ENCODE assay signal across 19 cellular contexts in genomic region chr12:65720739-65721138, GRCh38.
DNase-seq lines count a peak whose midpoint lies in the region; ATAC-seq and TF ChIP-seq lines count a peak whose summit lies in the region.
"Had no signal": no experiment of that assay in that cellular context is flagged by ENCODE, and none has a peak within 500 bp of the region (broad histone marks: within the 10 kb centered on the region; RNA-seq: fewer than 3 reads in every experiment).

No MANE protein-coding gene starts in this region.

- in situ Hi-C loops in ACHN (cut with HindIII; ENCODE audit: low pct_ligation_motif_present, low pct_unique_long_range_greater_than_20kb, low sequenced_read_pairs) = no loop called here

- no peak overlapping the region for H3K9ac ChIP-seq in colonic mucosa (ENCODE audit: low read depth in 2 of 2, low read length in 2 of 2)

- H3K4me1 ChIP-seq in GM23338 (ENCODE audit: insufficient read depth) = peaks cover 14% of the 10 kb centered on the region; the same call in 1 of the 2 replicates
- no peaks in the 10 kb centered on the region for H3K4me1 ChIP-seq in esophagus squamous epithelium
- H3K4me1 ChIP-seq in colonic mucosa = no peaks in the 10 kb centered on the region
- H3K4me1 ChIP-seq: breast epithelium, gastrocnemius medialis, tibial nerve had no signal

- H3K4me1 Mint-ChIP-seq in GM23338 = peaks cover 20% of the 10 kb centered on the region
- H3K4me1 Mint-ChIP-seq: stimulated activated memory B cell treated with anti-CD40 and anti-IgM and Interleukin-4, amounts not matched to agents 10 μg/mL and 1 μg/mL and 100 μg/mL, for 72 hours had no signal

- peak overlapping the region; percentile 73 for H2AFZ ChIP-seq in GM23338

- no peak for TF ChIP-seq POLR2A in esophagus squamous epithelium (IDR thresholded peaks at IDR 0.05)

- no peaks in the 10 kb centered on the region for H3K79me2 ChIP-seq in GM23338 (replicated peaks; ENCODE audit: insufficient read depth)

- no peak overlapping the region for H3K4me2 ChIP-seq in GM23338

- DNase-seq in ACHN (peak; percentile 22), GM23338 (ENCODE audit: low spot score) (no peak), glomerular visceral epithelial cell (ENCODE audit: extremely low spot score) (peak; percentile 84), esophagus squamous epithelium (lab: John Stamatoyannopoulos, UW) (no peak), NCI-H526 (lab: John Stamatoyannopoulos, UW) (no peak), colonic mucosa (no peak)
- no peak for DNase-seq in stimulated activated CD4-positive, alpha-beta T cell treated with anti-CD3 and anti-CD28 coated beads, Interleukin-4, amount 100 ng/mL, for 4 hours
- DNase-seq: activated CD4-positive, alpha-beta T cell treated with anti-CD3 and anti-CD28 coated beads for 48 hours; activated naive CD4-positive, alpha-beta T cell treated with anti-CD3 and anti-CD28 coated beads for 36 hours; effector CD8-positive, alpha-beta T cell; gastrocnemius medialis; midbrain; NCI-H1436; NCI-H2227 treated with DMSO at 0.1 percent for 48 hours had no signal

- no peak for ATAC-seq in GM23338
- peak; percentile 7; the same call in 2 of the 3 replicates for ATAC-seq in SK-N-SH treated with all-trans-retinoic acid at 6 μM for 48 hours
- ATAC-seq: gastrocnemius medialis; stimulated activated memory B cell treated with anti-CD40 and anti-IgM and Interleukin-4, amounts not matched to agents 10 μg/mL and 1 μg/mL and 100 μg/mL, for 72 hours had no signal

- no peaks in the 10 kb centered on the region for H3K9me3 ChIP-seq in esophagus squamous epithelium
- no peaks in the 10 kb centered on the region for H3K9me3 ChIP-seq in colonic mucosa
- H3K9me3 ChIP-seq: breast epithelium, gastrocnemius medialis, SJCRH30, tibial nerve had no signal

- intact Hi-C loops in esophagus squamous epithelium (cut with DNase I) (no loop called here), colonic mucosa (cut with DNase I) (no loop called here)

- no peaks in the 10 kb centered on the region for H3F3A ChIP-seq in GM23338 (replicated peaks; ENCODE audit: low read depth)

- no peaks in the 10 kb centered on the region for H3K36me3 Mint-ChIP-seq in GM23338 (ENCODE audit: low read depth)
- H3K36me3 Mint-ChIP-seq: stimulated activated memory B cell treated with anti-CD40 and anti-IgM and Interleukin-4, amounts not matched to agents 10 μg/mL and 1 μg/mL and 100 μg/mL, for 72 hours had no signal

- no peak overlapping the region for H3K4me3 ChIP-seq in GM23338
- H3K4me3 ChIP-seq in esophagus squamous epithelium = no peak overlapping the region
- H3K4me3 ChIP-seq in colonic mucosa = no peak overlapping the region
- H3K4me3 ChIP-seq: breast epithelium, gastrocnemius medialis, SJCRH30, tibial nerve had no signal

- no peak for TF ChIP-seq CTCF in GM23338 (conservative IDR thresholded peaks at IDR 0.05; ENCODE audit: low read depth in 2 of 2)
- no peak for TF ChIP-seq CTCF in esophagus squamous epithelium (IDR thresholded peaks at IDR 0.05)
- no peak for TF ChIP-seq CTCF in colonic mucosa (IDR thresholded peaks at IDR 0.05)

- H3K27ac ChIP-seq in GM23338 (ENCODE audit: low read depth) (no peak overlapping the region), esophagus squamous epithelium (no peak overlapping the region), colonic mucosa (no peak overlapping the region)
- H3K27ac ChIP-seq: breast epithelium, gastrocnemius medialis, SJCRH30, tibial nerve had no signal

- no peak overlapping the region for H3K4me3 Mint-ChIP-seq in GM23338
- H3K4me3 Mint-ChIP-seq: activated naive CD4-positive, alpha-beta T cell treated with anti-CD3 and anti-CD28 coated beads for 36 hours; stimulated activated memory B cell treated with anti-CD40 and anti-IgM and Interleukin-4, amounts not matched to agents 10 μg/mL and 1 μg/mL and 100 μg/mL, for 72 hours had no signal

- whole genome bisulfite sequencing in esophagus squamous epithelium, 2 donors = 84 to 88% methylated on average over 5 of the region's 5 CpGs

- H4K20me1 ChIP-seq in GM23338 (replicated peaks; ENCODE audit: insufficient read depth) = no peaks in the 10 kb centered on the region

- no peaks in the 10 kb centered on the region for H3K9me3 Mint-ChIP-seq in GM23338
- H3K9me3 Mint-ChIP-seq: activated naive CD4-positive, alpha-beta T cell treated with anti-CD3 and anti-CD28 coated beads for 36 hours had no signal

- H3K27me3 ChIP-seq in GM23338 (ENCODE audit: insufficient read depth) = no peaks in the 10 kb centered on the region
- peaks cover 0 to 13% (median 0%) of the 10 kb centered on the region in 4 donors for H3K27me3 ChIP-seq in esophagus squamous epithelium
- no peaks in the 10 kb centered on the region for H3K27me3 ChIP-seq in colonic mucosa
- H3K27me3 ChIP-seq: breast epithelium, SJCRH30 had no signal

- peaks cover 3% of the 10 kb centered on the region for H3K27me3 Mint-ChIP-seq in GM23338 (ENCODE audit: insufficient read depth, low read depth, poor library complexity)

- H3K36me3 ChIP-seq in GM23338 (ENCODE audit: insufficient read depth) (no peaks in the 10 kb centered on the region), esophagus squamous epithelium (no peaks in the 10 kb centered on the region), colonic mucosa (no peaks in the 10 kb centered on the region)
- H3K36me3 ChIP-seq: breast epithelium, gastrocnemius medialis, SJCRH30, tibial nerve had no signal

- H3K9me2 ChIP-seq in GM23338 (ENCODE audit: insufficient read depth) = no peaks in the 10 kb centered on the region; the same call in 1 of the 2 replicates

- no peak overlapping the region for H3K27ac Mint-ChIP-seq in GM23338
- H3K27ac Mint-ChIP-seq: activated naive CD4-positive, alpha-beta T cell treated with anti-CD3 and anti-CD28 coated beads for 36 hours; stimulated activated memory B cell treated with anti-CD40 and anti-IgM and Interleukin-4, amounts not matched to agents 10 μg/mL and 1 μg/mL and 100 μg/mL, for 72 hours had no signal

TF ChIP-seq in GM23338, 12 proteins besides CTCF, POLR2A, EP300 and RAD21 (continues in another document):
- TF ChIP-seq ZNF114 (CRISPR knock-in tag; IDR thresholded peaks at IDR 0.05) = no peak

TF ChIP-seq in SK-N-SH treated with all-trans-retinoic acid at 6 μM for 48 hours, 23 proteins besides CTCF, POLR2A, EP300 and RAD21 (continues in another document):
- TF ChIP-seq POU6F1 (CRISPR knock-in tag; IDR thresholded peaks at IDR 0.05; ENCODE audit: borderline replicate concordance, low read depth) (no peak), TOX (CRISPR knock-in tag; IDR thresholded peaks at IDR 0.05; ENCODE audit: borderline replicate concordance) (no peak), RARB (CRISPR knock-in tag; IDR thresholded peaks at IDR 0.05) (no peak), ZNF70 (CRISPR knock-in tag; IDR thresholded peaks at IDR 0.05) (no peak), ZFP30 (CRISPR knock-in tag; IDR thresholded peaks at IDR 0.05) (no peak), GLIS3 (CRISPR knock-in tag; IDR thresholded peaks at IDR 0.05) (no peak), TCF4 (CRISPR knock-in tag; IDR thresholded peaks at IDR 0.05; ENCODE audit: borderline replicate concordance) (no peak), ZC3H10 (CRISPR knock-in tag; IDR thresholded peaks at IDR 0.05) (no peak), ZNF565 (CRISPR knock-in tag; conservative IDR thresholded peaks at IDR 0.05; ENCODE audit: low read depth) (no peak), ARNTL (CRISPR knock-in tag; IDR thresholded peaks at IDR 0.05; ENCODE audit: borderline replicate concordance, low read depth) (no peak), PPARA (CRISPR knock-in tag; IDR thresholded peaks at IDR 0.05; ENCODE audit: borderline replicate concordance) (no peak), PATZ1 (CRISPR knock-in tag; IDR thresholded peaks at IDR 0.05; ENCODE audit: borderline replicate concordance) (no peak), ISL1 (CRISPR knock-in tag; IDR thresholded peaks at IDR 0.05) (no peak), SNAI2 (CRISPR knock-in tag; IDR thresholded peaks at IDR 0.05) (no peak), ZNF8 (CRISPR knock-in tag; IDR thresholded peaks at IDR 0.05) (no peak)

Comparison
In these comparisons a context has a peak if more than half of its experiments do, and no peak if none do; other contexts are left out.
1. DNase-seq: peak in ACHN (single experiment) and glomerular visceral epithelial cell (single experiment); none in GM23338 (single experiment), esophagus squamous epithelium (single experiment), stimulated activated CD4-positive, alpha-beta T cell treated with anti-CD3 and anti-CD28 coated beads, Interleukin-4, amount 100 ng/mL, for 4 hours (0 of 2), NCI-H526 (0 of 2) and colonic mucosa (single experiment).